13 cellular contexts compared by ENCODE assay signal in the genomic region with DNA sequence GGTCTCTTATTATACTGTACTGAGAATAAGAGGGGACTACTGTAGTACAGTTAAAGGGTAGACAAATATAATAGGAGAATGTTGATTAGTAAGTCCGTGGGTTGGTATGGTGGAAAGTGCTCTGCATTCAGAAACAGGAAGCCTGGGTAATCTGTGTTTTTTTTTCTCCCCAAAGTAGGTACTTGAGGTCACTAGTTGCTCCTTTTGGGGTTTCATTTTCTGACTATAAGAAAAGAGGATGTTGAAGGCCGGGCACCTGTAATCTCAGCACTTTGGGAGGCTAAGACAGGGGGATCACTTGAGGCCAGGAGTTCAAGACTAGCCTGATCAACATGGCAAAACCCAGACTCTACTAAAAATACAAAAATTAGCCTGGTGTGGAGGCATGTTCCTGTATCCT. TPM values are rescaled to one million over a fixed set of nuclear protein-coding genes. Genes with fewer than 3 reads are reported as not detected.
DNase-seq lines count a peak whose midpoint lies in the region; ATAC-seq and TF ChIP-seq lines count a peak whose summit lies in the region.
"Had no signal": no experiment of that assay in that cellular context is flagged by ENCODE, and none has a peak within 500 bp of the region (broad histone marks: within the 10 kb centered on the region; RNA-seq: fewer than 3 reads in every experiment).

No MANE protein-coding gene starts in this region.

- H3K36me3 ChIP-seq in spleen, result no peaks in the 10 kb centered on the region

- H3K27me3 Mint-ChIP-seq in activated naive CD8-positive, alpha-beta T cell treated with anti-CD3 and anti-CD28 coated beads, Interleukin-2, amount 10 ng/mL, durations not matched to agents 7 days and 5 days, result no peaks in the 10 kb centered on the region

- intact Hi-C loops in spleen (cut with DNase I; ENCODE audit: low total_unique reads), result no loop called here

- WGBS in spleen, 5 donors, result 9 to 25% (median 15%) methylated on average over 2 of the region's 2 CpGs

- no peak for DNase-seq in activated naive CD8-positive, alpha-beta T cell treated with anti-CD3 and anti-CD28 coated beads, Interleukin-2, amount 10 ng/mL, durations not matched to agents 7 days and 5 days
- no peak for DNase-seq in spleen
- DNase-seq in hepatic stellate cell (ENCODE audit: low spot score), result no peak
- no peak for DNase-seq in NCI-H1694 (lab: John Stamatoyannopoulos, UW)
- DNase-seq in activated naive CD4-positive, alpha-beta T cell treated with Interleukin-2 at 50 U/mL for 16 hours, result no peak
- DNase-seq: caudate nucleus, DMS153, nephron progenitor cell had no signal

- peak overlapping the region; percentile 23 for H3K27ac Mint-ChIP-seq in activated naive CD8-positive, alpha-beta T cell treated with anti-CD3 and anti-CD28 coated beads, Interleukin-2, amount 10 ng/mL, durations not matched to agents 7 days and 5 days
- H3K27ac Mint-ChIP-seq: activated T-helper 1 cell treated with anti-CD3 and anti-CD28 coated beads, Interleukin-12 subunit alpha, Interleukin-12 subunit beta, Interleukin-2, Interleukin-4 antibody, amounts not matched to agents 30 ng/mL and 10 ng/mL and 1 ng/mL, durations not matched to agents 14 hours and 24 hours and 36 hours; nephron progenitor cell had no signal

- H3K27ac ChIP-seq in spleen, result peak overlapping the region in 3 of 8 donors; percentile 8 to 19 (median 17)

- H3K9me3 Mint-ChIP-seq in activated naive CD8-positive, alpha-beta T cell treated with anti-CD3 and anti-CD28 coated beads, Interleukin-2, amount 10 ng/mL, durations not matched to agents 7 days and 5 days, result no peaks in the 10 kb centered on the region
- H3K9me3 Mint-ChIP-seq: activated T-helper 1 cell treated with anti-CD3 and anti-CD28 coated beads, Interleukin-12 subunit alpha, Interleukin-12 subunit beta, Interleukin-2, Interleukin-4 antibody, amounts not matched to agents 30 ng/mL and 10 ng/mL and 1 ng/mL, durations not matched to agents 14 hours and 24 hours and 36 hours had no signal

- no peaks in the 10 kb centered on the region for H3K9me3 ChIP-seq in spleen

- H3K4me1 Mint-ChIP-seq in activated naive CD8-positive, alpha-beta T cell treated with anti-CD3 and anti-CD28 coated beads, Interleukin-2, amount 10 ng/mL, durations not matched to agents 7 days and 5 days, result peaks cover 6% of the 10 kb centered on the region

- peaks cover 0 to 18% (median 4%) of the 10 kb centered on the region in 6 donors for H3K4me1 ChIP-seq in spleen

- POLR2A ChIA-PET in activated naive CD8-positive, alpha-beta T cell treated with anti-CD3 and anti-CD28 coated beads, Interleukin-2, amount 10 ng/mL, durations not matched to agents 7 days and 5 days (lab: Charles Lee), result interaction anchor here (0.5 kb wide), 2 partner anchors 25 to 28 kb away, joined by 3 to 5 read pairs; no protein-coding TSS in a partner anchor

- peak overlapping the region; percentile 15 for H3K4me3 Mint-ChIP-seq in activated naive CD8-positive, alpha-beta T cell treated with anti-CD3 and anti-CD28 coated beads, Interleukin-2, amount 10 ng/mL, durations not matched to agents 7 days and 5 days
- H3K4me3 Mint-ChIP-seq: activated T-helper 1 cell treated with anti-CD3 and anti-CD28 coated beads, Interleukin-12 subunit alpha, Interleukin-12 subunit beta, Interleukin-2, Interleukin-4 antibody, amounts not matched to agents 30 ng/mL and 10 ng/mL and 1 ng/mL, durations not matched to agents 14 hours and 24 hours and 36 hours; nephron progenitor cell had no signal

- TF ChIP-seq POLR2A in spleen (IDR thresholded peaks at IDR 0.05), result no peak

- H3K36me3 Mint-ChIP-seq in activated naive CD8-positive, alpha-beta T cell treated with anti-CD3 and anti-CD28 coated beads, Interleukin-2, amount 10 ng/mL, durations not matched to agents 7 days and 5 days, result no peaks in the 10 kb centered on the region

- peaks cover 0 to 5% (median 0%) of the 10 kb centered on the region in 7 donors for H3K27me3 ChIP-seq in spleen (replicated peaks in 1 of 7)

- ATAC-seq in GM18858 (IDR thresholded peaks at IDR 0.05; ENCODE audit: unreplicated experiment), result peak; percentile 71
- ATAC-seq in GM21447 (IDR thresholded peaks at IDR 0.05; ENCODE audit: unreplicated experiment), result peak; percentile 83
- peak; percentile 83 for ATAC-seq in HG03108 (IDR thresholded peaks at IDR 0.05; ENCODE audit: unreplicated experiment)
- ATAC-seq in activated naive CD8-positive, alpha-beta T cell treated with anti-CD3 and anti-CD28 coated beads, Interleukin-2, amount 10 ng/mL, durations not matched to agents 7 days and 5 days (ENCODE audit: low read depth), result peak; percentile 58

- H3K4me3 ChIP-seq in spleen, result no peak overlapping the region

- TF ChIP-seq CTCF in spleen (IDR thresholded peaks at IDR 0.05 in 8 of 11, conservative IDR thresholded peaks at IDR 0.05 in 3 of 11), result no peak

RNA-seq across cellular contexts. Expression of a gene that starts 42.0 kb away (rescaled TPM):
- total RNA-seq in activated naive CD8-positive, alpha-beta T cell treated with anti-CD3 and anti-CD28 coated beads, Interleukin-2, amount 10 ng/mL, durations not matched to agents 7 days and 5 days, result 10 to 100 TPM; 40.6 to 44.8 TPM
- total RNA-seq in spleen, result 10 to 100 TPM; 25.8 to 47.9 (median 42.7) TPM
- polyA plus RNA-seq in spleen, result 10 to 100 TPM; 18.6 to 23.6 (median 19.0) TPM

RNA-seq across cellular contexts. Expression of a gene that starts 47.7 kb away (rescaled TPM):
- not detected for total RNA-seq in activated naive CD8-positive, alpha-beta T cell treated with anti-CD3 and anti-CD28 coated beads, Interleukin-2, amount 10 ng/mL, durations not matched to agents 7 days and 5 days
- not detected for total RNA-seq in spleen
- polyA plus RNA-seq in spleen, result not detected
- total RNA-seq: activated T-helper 1 cell treated with anti-CD3 and anti-CD28 coated beads, Interleukin-12 subunit alpha, Interleukin-12 subunit beta, Interleukin-2, Interleukin-4 antibody, amounts not matched to agents 30 ng/mL and 10 ng/mL and 1 ng/mL, durations not matched to agents 14 hours and 24 hours and 36 hours had no signal
- polyA plus RNA-seq: keratinocyte had no signal
